In the genomic region with DNA sequence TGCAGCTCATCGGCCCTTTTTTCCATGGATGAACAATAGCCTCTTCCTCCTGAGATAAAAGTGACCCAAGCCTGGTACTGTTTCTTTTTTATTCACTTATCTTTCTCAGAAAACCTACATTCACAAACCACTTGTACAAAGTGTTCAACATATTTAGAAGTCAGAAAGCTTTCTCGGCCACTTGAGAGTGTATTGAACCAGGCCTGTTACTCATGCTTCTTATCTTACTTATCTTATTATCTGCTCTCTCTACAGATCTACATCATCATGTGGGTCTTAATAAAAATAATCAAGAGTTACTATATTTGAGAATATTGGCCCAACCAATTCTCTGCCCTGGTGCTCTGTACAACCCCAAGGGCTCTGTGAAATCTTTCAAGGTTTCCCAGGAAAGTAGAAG, we compare ENCODE assay signal across 12 cellular contexts.
DNase-seq lines count a peak whose midpoint lies in the region; TF ChIP-seq lines count a peak whose summit lies in the region.
"Had no signal": no experiment of that assay in that cellular context is flagged by ENCODE, and none has a peak within 500 bp of the region (broad histone marks: within the 10 kb centered on the region; RNA-seq: fewer than 3 reads in every experiment).

No MANE protein-coding gene starts in this region.

- H3K9ac ChIP-seq in adipocyte (ENCODE audit: low read length) (peak overlapping the region; percentile 82), iPS-20b (ENCODE audit: low read depth, low read length) (0 out of 2 replicates have a peak overlapping the region, but pooled peaks have one; percentile 2), skeletal muscle satellite cell (ENCODE audit: low read depth, low read length) (peak overlapping the region; percentile 23)

- H3K9me3 ChIP-seq in HEK293 (ENCODE audit: control insufficient read depth, insufficient read depth, low read depth, low read length) (no peaks in the 10 kb centered on the region), adipocyte (ENCODE audit: control insufficient read depth, low read length) (peaks cover 15% of the 10 kb centered on the region), iPS-20b (ENCODE audit: insufficient read depth, low read depth, low read length) (no peaks in the 10 kb centered on the region), skeletal muscle satellite cell (replicated peaks; ENCODE audit: low read length) (no peaks in the 10 kb centered on the region)

- H3K27ac ChIP-seq in HEK293 (ENCODE audit: extremely low read depth, low read depth, low read length) (peak overlapping the region; percentile 58), iPS-20b (ENCODE audit: low read length) (no peak overlapping the region)

- CTCF ChIA-PET in HEK293 (lab: Yijun Ruan, JAX): no interaction called here

- no peak overlapping the region for H3K4me2 ChIP-seq in skeletal muscle satellite cell (ENCODE audit: low read length)

- H3K27me3 ChIP-seq in adipocyte (replicated peaks; ENCODE audit: control insufficient read depth, insufficient read depth, low read length) (no peaks in the 10 kb centered on the region), iPS-20b (ENCODE audit: insufficient read depth, low read length) (no peaks in the 10 kb centered on the region), skeletal muscle satellite cell (ENCODE audit: control insufficient read depth, insufficient read depth, low read length) (no peaks in the 10 kb centered on the region)

- POLR2A ChIA-PET in HEK293 (lab: Yijun Ruan, JAX): no interaction called here

- H3K4me3 ChIP-seq in HEK293 (ENCODE audit: low read depth, low read length) (no peak overlapping the region), adipocyte (ENCODE audit: low read length) (no peak overlapping the region), iPS-20b (ENCODE audit: low read length) (0 out of 2 replicates have a peak overlapping the region, but pooled peaks have one; percentile 15), skeletal muscle satellite cell (ENCODE audit: low read length) (no peak overlapping the region)

- DNase-seq in adipocyte (ENCODE audit: low read depth): no peak
- no peak for DNase-seq in DMS 273 (lab: John Stamatoyannopoulos, UW; ENCODE audit: unreplicated experiment)
- no peak for DNase-seq in stimulated activated CD8-positive, alpha-beta memory T cell treated with anti-CD3 and anti-CD28 coated beads, Interleukin-4, amount 100 ng/mL, for 48 hours
- DNase-seq in DMS 273 treated with DMSO at 0.1 percent for 48 hours (lab: John Stamatoyannopoulos, UW): no peak
- DNase-seq: activated effector memory CD4-positive, alpha-beta T cell treated with Interleukin-2 at 50 U/mL for 16 hours; C1 segment of cervical spinal cord; hippocampal formation; left colon; NCI-H2171 treated with DMSO at 0.1 percent for 48 hours had no signal

- H3K4me1 ChIP-seq in HEK293 (ENCODE audit: control insufficient read depth, insufficient read depth, low read length): peaks cover 20% of the 10 kb centered on the region
- peaks cover 40% of the 10 kb centered on the region for H3K4me1 ChIP-seq in adipocyte (ENCODE audit: control insufficient read depth, insufficient read depth, low read length)
- peaks cover 20% of the 10 kb centered on the region for H3K4me1 ChIP-seq in iPS-20b (ENCODE audit: insufficient read depth, low read length)
- peaks cover 39% of the 10 kb centered on the region for H3K4me1 ChIP-seq in skeletal muscle satellite cell (ENCODE audit: control insufficient read depth, insufficient read depth, low read length)

- TF ChIP-seq CTCF in HEK293 (tag by site-specific recombination; IDR thresholded peaks at IDR 0.05): no peak

- no peaks in the 10 kb centered on the region for H3K36me3 ChIP-seq in HEK293 (ENCODE audit: control insufficient read depth in 2 of 2, insufficient read depth in 1 of 2, low read length in 2 of 2)
- H3K36me3 ChIP-seq in adipocyte (ENCODE audit: control insufficient read depth, insufficient read depth, low read length, severe bottlenecking): no peaks in the 10 kb centered on the region
- no peaks in the 10 kb centered on the region for H3K36me3 ChIP-seq in iPS-20b (ENCODE audit: insufficient read depth, low read depth, low read length)
- no peaks in the 10 kb centered on the region for H3K36me3 ChIP-seq in skeletal muscle satellite cell (ENCODE audit: insufficient read depth, low read length)

TF ChIP-seq in HEK293, 187 proteins besides CTCF, POLR2A, EP300 and RAD21:
- TF ChIP-seq ZNF292 (tag by site-specific recombination; IDR thresholded peaks at IDR 0.05; ENCODE audit: borderline replicate concordance, low read depth) (no peak), ZNF138 (tag by site-specific recombination; IDR thresholded peaks at IDR 0.05; ENCODE audit: borderline replicate concordance) (no peak), ZNF521 (tag by site-specific recombination; IDR thresholded peaks at IDR 0.05) (no peak), ZNF221 (tag by site-specific recombination; IDR thresholded peaks at IDR 0.05; ENCODE audit: borderline replicate concordance) (no peak), RBAK (tag by site-specific recombination; IDR thresholded peaks at IDR 0.05) (no peak), ZNF223 (tag by site-specific recombination; IDR thresholded peaks at IDR 0.05) (no peak), ZFP41 (tag by site-specific recombination; IDR thresholded peaks at IDR 0.05; ENCODE audit: borderline replicate concordance) (no peak), ZNF354C (tag by site-specific recombination; IDR thresholded peaks at IDR 0.05; ENCODE audit: borderline replicate concordance, low read depth) (no peak), KLF9 (tag by site-specific recombination; IDR thresholded peaks at IDR 0.05; ENCODE audit: low read depth) (no peak), MEIS1 (CRISPR knock-in tag; IDR thresholded peaks at IDR 0.05; ENCODE audit: borderline replicate concordance) (no peak), GLI4 (tag by site-specific recombination; IDR thresholded peaks at IDR 0.05) (no peak), SP7 (tag by site-specific recombination; IDR thresholded peaks at IDR 0.05) (no peak), ZFP37 (tag by site-specific recombination; IDR thresholded peaks at IDR 0.05) (no peak), WT1 (tag by site-specific recombination; IDR thresholded peaks at IDR 0.05) (no peak), ZNF266 (tag by site-specific recombination; IDR thresholded peaks at IDR 0.05; ENCODE audit: low read depth) (no peak), ZBTB7A (tag by site-specific recombination; IDR thresholded peaks at IDR 0.05; ENCODE audit: low read depth) (no peak), REPIN1 (tag by site-specific recombination; IDR thresholded peaks at IDR 0.05; ENCODE audit: low read depth) (no peak)
- TF ChIP-seq, protein P1, sequence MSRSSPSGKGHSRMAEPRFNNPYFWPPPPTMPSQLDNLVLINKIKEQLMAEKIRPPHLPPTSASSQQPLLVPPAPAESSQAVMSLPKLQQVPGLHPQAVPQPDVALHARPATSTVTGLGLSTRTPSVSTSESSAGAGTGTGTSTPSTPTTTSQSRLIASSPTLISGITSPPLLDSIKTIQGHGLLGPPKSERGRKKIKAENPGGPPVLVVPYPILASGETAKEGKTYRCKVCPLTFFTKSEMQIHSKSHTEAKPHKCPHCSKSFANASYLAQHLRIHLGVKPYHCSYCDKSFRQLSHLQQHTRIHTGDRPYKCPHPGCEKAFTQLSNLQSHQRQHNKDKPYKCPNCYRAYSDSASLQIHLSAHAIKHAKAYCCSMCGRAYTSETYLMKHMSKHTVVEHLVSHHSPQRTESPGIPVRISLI (tag by site-specific recombination; IDR thresholded peaks at IDR 0.05): no peak
- TF ChIP-seq, protein P2, sequence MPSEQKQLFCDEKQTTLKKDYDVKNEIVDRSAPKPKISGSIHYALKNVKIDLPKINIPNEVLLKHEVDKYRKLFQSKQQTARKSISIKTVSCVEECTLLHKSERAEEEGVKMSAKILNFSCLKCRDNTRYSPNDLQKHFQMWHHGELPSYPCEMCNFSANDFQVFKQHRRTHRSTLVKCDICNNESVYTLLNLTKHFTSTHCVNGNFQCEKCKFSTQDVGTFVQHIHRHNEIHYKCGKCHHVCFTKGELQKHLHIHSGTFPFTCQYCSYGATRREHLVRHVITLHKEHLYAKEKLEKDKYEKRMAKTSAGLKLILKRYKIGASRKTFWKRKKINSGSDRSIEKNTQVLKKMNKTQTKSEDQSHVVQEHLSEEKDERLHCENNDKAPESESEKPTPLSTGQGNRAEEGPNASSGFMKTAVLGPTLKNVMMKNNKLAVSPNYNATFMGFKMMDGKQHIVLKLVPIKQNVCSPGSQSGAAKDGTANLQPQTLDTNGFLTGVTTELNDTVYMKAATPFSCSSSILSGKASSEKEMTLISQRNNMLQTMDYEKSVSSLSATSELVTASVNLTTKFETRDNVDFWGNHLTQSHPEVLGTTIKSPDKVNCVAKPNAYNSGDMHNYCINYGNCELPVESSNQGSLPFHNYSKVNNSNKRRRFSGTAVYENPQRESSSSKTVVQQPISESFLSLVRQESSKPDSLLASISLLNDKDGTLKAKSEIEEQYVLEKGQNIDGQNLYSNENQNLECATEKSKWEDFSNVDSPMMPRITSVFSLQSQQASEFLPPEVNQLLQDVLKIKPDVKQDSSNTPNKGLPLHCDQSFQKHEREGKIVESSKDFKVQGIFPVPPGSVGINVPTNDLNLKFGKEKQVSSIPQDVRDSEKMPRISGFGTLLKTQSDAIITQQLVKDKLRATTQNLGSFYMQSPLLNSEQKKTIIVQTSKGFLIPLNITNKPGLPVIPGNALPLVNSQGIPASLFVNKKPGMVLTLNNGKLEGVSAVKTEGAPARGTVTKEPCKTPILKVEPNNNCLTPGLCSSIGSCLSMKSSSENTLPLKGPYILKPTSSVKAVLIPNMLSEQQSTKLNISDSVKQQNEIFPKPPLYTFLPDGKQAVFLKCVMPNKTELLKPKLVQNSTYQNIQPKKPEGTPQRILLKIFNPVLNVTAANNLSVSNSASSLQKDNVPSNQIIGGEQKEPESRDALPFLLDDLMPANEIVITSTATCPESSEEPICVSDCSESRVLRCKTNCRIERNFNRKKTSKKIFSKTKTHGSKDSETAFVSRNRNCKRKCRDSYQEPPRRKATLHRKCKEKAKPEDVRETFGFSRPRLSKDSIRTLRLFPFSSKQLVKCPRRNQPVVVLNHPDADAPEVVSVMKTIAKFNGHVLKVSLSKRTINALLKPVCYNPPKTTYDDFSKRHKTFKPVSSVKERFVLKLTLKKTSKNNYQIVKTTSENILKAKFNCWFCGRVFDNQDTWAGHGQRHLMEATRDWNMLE (tag by site-specific recombination; conservative IDR thresholded peaks at IDR 0.05; ENCODE audit: low read depth): no peak

Comparison
In these comparisons a context has a peak if more than half of its experiments do, and no peak if none do; other contexts are left out.
1. H3K9ac ChIP-seq: peak in every context shown above with its lines; median percentile 82 in adipocyte; 23 in skeletal muscle satellite cell; 2 in iPS-20b.